ENCODE assay signal across 20 cellular contexts in genomic region chr6:148263961-148264360, GRCh38.
DNase-seq lines count a peak whose midpoint lies in the region; ATAC-seq, FAIRE-seq and TF ChIP-seq lines count a peak whose summit lies in the region.
"Had no signal": no experiment of that assay in that cellular context is flagged by ENCODE, and none has a peak within 500 bp of the region (broad histone marks: within the 10 kb centered on the region; RNA-seq: fewer than 3 reads in every experiment).

No MANE protein-coding gene starts in this region.

- POLR2A ChIA-PET in Caco-2 (lab: Charles Lee): interaction anchor here (0.6 kb wide), 3 partner anchors 19 to 149 kb away, joined by 3 to 8 read pairs (median 6); no protein-coding TSS in a partner anchor

- H3K36me3 Mint-ChIP-seq in Caco-2 (ENCODE audit: insufficient read depth, unreplicated experiment): no peaks in the 10 kb centered on the region
- H3K36me3 Mint-ChIP-seq: CD8-positive, alpha-beta memory T cell; IgD-negative memory B cell had no signal

- no peak for TF ChIP-seq CTCF in Caco-2 (IDR thresholded peaks at IDR 0.05; ENCODE audit: insufficient read depth in 1 of 2, low read depth in 1 of 2, low read length in 1 of 2, severe bottlenecking in 1 of 2, unreplicated experiment in 1 of 2)

- BruUV-seq in Caco-2 (replicated peaks; lab: Mats Ljungman, UMichigan): no TSS peak

- no peaks in the 10 kb centered on the region for H3K9me3 Mint-ChIP-seq in Caco-2 (ENCODE audit: unreplicated experiment)
- H3K9me3 Mint-ChIP-seq: CD8-positive, alpha-beta memory T cell had no signal

- peak overlapping the region; percentile 85 for H3K27ac Mint-ChIP-seq in Caco-2 (ENCODE audit: unreplicated experiment)
- H3K27ac Mint-ChIP-seq: CD8-positive, alpha-beta memory T cell; IgD-negative memory B cell had no signal

- H3K27me3 Mint-ChIP-seq in Caco-2 (ENCODE audit: insufficient read depth, unreplicated experiment): no peaks in the 10 kb centered on the region

- H3K27ac ChIP-seq in skin epidermis: peak overlapping the region in 11 of 21 experiments; percentile 16 to 67 (median 52)

- no peaks in the 10 kb centered on the region for H3K27me3 ChIP-seq in Caco-2 (replicated peaks; ENCODE audit: control insufficient read depth, insufficient read depth, low read length)
- H3K27me3 ChIP-seq: MG63 had no signal

- peaks cover 34% of the 10 kb centered on the region for H3K4me1 Mint-ChIP-seq in Caco-2 (ENCODE audit: low read depth, unreplicated experiment)
- H3K4me1 Mint-ChIP-seq: CD8-positive, alpha-beta memory T cell; IgD-negative memory B cell had no signal

- TF ChIP-seq POLR2A in GM12891 (IDR thresholded peaks at IDR 0.05; ENCODE audit: low read depth, low read length): no peak

- ATAC-seq in GM21390 (IDR thresholded peaks at IDR 0.05; ENCODE audit: unreplicated experiment): no peak
- ATAC-seq: SK-N-SH treated with all-trans-retinoic acid at 6 μM for 48 hours had no signal

- no peak for FAIRE-seq in GM12891 (lab: Jason Lieb, UNC)
- FAIRE-seq: A204.1, H1, HTR-8/SVneo had no signal

- CTCF ChIA-PET in Caco-2 (lab: Charles Lee): interaction anchor here (0.6 to 0.7 kb wide), 5 partner anchors 8 to 592 kb away, joined by 3 to 6 read pairs (median 3); no protein-coding TSS in a partner anchor

- H3K4me3 ChIP-seq in Caco-2 (ENCODE audit: low read depth, low read length): no peak overlapping the region
- no peak overlapping the region for H3K4me3 ChIP-seq in skin epidermis
- H3K4me3 ChIP-seq: MG63 had no signal

- peak overlapping the region; percentile 50 for H3K4me3 Mint-ChIP-seq in Caco-2 (ENCODE audit: unreplicated experiment)
- H3K4me3 Mint-ChIP-seq: CD8-positive, alpha-beta memory T cell; IgD-negative memory B cell had no signal

- no peaks in the 10 kb centered on the region for H3K36me3 ChIP-seq in Caco-2 (ENCODE audit: control insufficient read depth, insufficient read depth, low read length)

- DNase-seq in Caco-2 (peak; percentile 45 to 63), NCI-H226 (peak; percentile 73), epidermal melanocyte (ENCODE audit: insufficient read length, low spot score) (peak; percentile 7), NCI-H526 treated with DMSO at 0.1 percent for 48 hours (lab: John Stamatoyannopoulos, UW) (no peak), GM12891 (ENCODE audit: insufficient read length, low spot score) (no peak)
- DNase-seq: CD8-positive, alpha-beta memory T cell; GDM1; Kasumi-1; MG63; NCI-H1048; NCI-H1417 treated with DMSO at 0.1 percent for 48 hours; NCI-H748 treated with DMSO at 0.1 percent for 48 hours; SIG-M5 had no signal

- H3K4me1 ChIP-seq in Caco-2: peaks cover 34% of the 10 kb centered on the region

- H3K9me3 ChIP-seq in Caco-2: no peaks in the 10 kb centered on the region
- H3K9me3 ChIP-seq: MG63 had no signal

- intact Hi-C loops in Caco-2 (cut with micrococcal nuclease; ENCODE audit: unreplicated experiment): loop anchor here (1.0 to 5.0 kb wide), 5 partner anchors 43 to 632 kb away; no protein-coding TSS in a partner anchor

TF ChIP-seq in GM12891, 5 proteins besides CTCF, POLR2A, EP300 and RAD21:
- TF ChIP-seq POU2F2 (IDR thresholded peaks at IDR 0.05; ENCODE audit: low read depth, low read length): no peak
- no peak for TF ChIP-seq TAF1 (IDR thresholded peaks at IDR 0.05; ENCODE audit: low read depth, low read length)
- no peak for TF ChIP-seq POLR2AphosphoS5 (IDR thresholded peaks at IDR 0.05; ENCODE audit: low read depth, low read length)
- no peak for TF ChIP-seq SPI1 (IDR thresholded peaks at IDR 0.05; ENCODE audit: low read depth, low read length)
- TF ChIP-seq PAX5 (IDR thresholded peaks at IDR 0.05; ENCODE audit: insufficient read depth, low read length, severe bottlenecking): no peak

Comparison
In these comparisons a context has a peak if more than half of its experiments do, and no peak if none do; other contexts are left out.
1. DNase-seq: peak in Caco-2 (2 of 2), NCI-H226 (single experiment) and epidermal melanocyte (single experiment); none in NCI-H526 treated with DMSO at 0.1 percent for 48 hours (single experiment) and GM12891 (single experiment).